ENCODE assay signal across 9 cellular contexts in genomic region chr12:43805857-43806736, GRCh38. TPM values are rescaled to one million over a fixed set of nuclear protein-coding genes. Genes with fewer than 3 reads are reported as not detected.
DNase-seq lines count a peak whose midpoint lies in the region; ATAC-seq, FAIRE-seq and TF ChIP-seq lines count a peak whose summit lies in the region.
"Had no signal": no experiment of that assay in that cellular context is flagged by ENCODE, and none has a peak within 500 bp of the region (broad histone marks: within the 10 kb centered on the region; RNA-seq: fewer than 3 reads in every experiment).

Gene TWF1, minus strand, starts transcription at chr12:43806317. Its CDS starts 72 bp downstream, at chr12:43806245.

- H3K36me3 ChIP-seq in kidney (ENCODE audit: control insufficient read depth in 1 of 2, insufficient read depth in 2 of 2, low read length in 2 of 2), result peaks cover 0 to 4% of the 10 kb centered on the region in 2 donors

- peak; percentile 95 for DNase-seq in AG08396 (ENCODE audit: low spot score)
- DNase-seq in NCI-H2227 treated with DMSO at 0.1 percent for 48 hours (lab: John Stamatoyannopoulos, UW), result peak; percentile 55
- DNase-seq in central memory CD8-positive, alpha-beta T cell (ENCODE audit: low spot score in 2 of 2), result peak; percentile 75 to 79
- DNase-seq in kidney, result peak; percentile 95
- peak; percentile 92 for DNase-seq in stimulated activated CD4-positive, alpha-beta T cell treated with anti-CD3 and anti-CD28 coated beads, Interleukin-15, amount 100 ng/mL, for 24 hours

- H3K27me3 Mint-ChIP-seq in central memory CD8-positive, alpha-beta T cell, result no peaks in the 10 kb centered on the region

- FAIRE-seq in kidney (lab: Jason Lieb, UNC), result no peak
- FAIRE-seq: endometrium had no signal

- intact Hi-C loops in kidney (cut with DNase I), result no loop called here

- H3K27ac ChIP-seq in kidney (ENCODE audit: low read depth in 2 of 2, low read length in 2 of 2), result peak within 1 kb of the TSS; percentile 96 to 99

- peak; percentile 95 for ATAC-seq in GM18868 (IDR thresholded peaks at IDR 0.05; ENCODE audit: unreplicated experiment)
- ATAC-seq in HG03103 (IDR thresholded peaks at IDR 0.05; ENCODE audit: low read depth, unreplicated experiment), result peak; percentile 92
- peak; percentile 96 to 97 for ATAC-seq in activated CD4-positive, CD25-positive, alpha-beta regulatory T cell treated with anti-CD3 and anti-CD28 coated beads, Interleukin-2, amount 50 U/mL, for 24 hours
- ATAC-seq in central memory CD8-positive, alpha-beta T cell (replicated peaks; ENCODE audit: extremely low read depth, poor library complexity, severe bottlenecking), result peak; percentile 85

- H3K27ac Mint-ChIP-seq in central memory CD8-positive, alpha-beta T cell (ENCODE audit: low read depth), result peak within 1 kb of the TSS; percentile 100

- peak; percentile 34 for TF ChIP-seq CTCF in kidney (IDR thresholded peaks at IDR 0.05; ENCODE audit: borderline replicate concordance, extremely low read depth, insufficient read depth)

- peaks cover 23% of the 10 kb centered on the region for H3K36me3 Mint-ChIP-seq in central memory CD8-positive, alpha-beta T cell (ENCODE audit: insufficient read depth)

- H3K4me1 Mint-ChIP-seq in central memory CD8-positive, alpha-beta T cell, result peaks cover 30% of the 10 kb centered on the region

- H3K9ac ChIP-seq in kidney (ENCODE audit: low read length in 2 of 2), result peak within 1 kb of the TSS; percentile 83 to 91

- H3K4me3 Mint-ChIP-seq in central memory CD8-positive, alpha-beta T cell, result peak within 1 kb of the TSS; percentile 96

- H3K9me3 ChIP-seq in kidney (ENCODE audit: control insufficient read depth in 1 of 2, low read length in 2 of 2), result no peaks in the 10 kb centered on the region

- peak within 1 kb of the TSS; percentile 79 to 96 for H3K4me3 ChIP-seq in kidney (ENCODE audit: low read length in 2 of 2)

- peaks cover 0 to 3% of the 10 kb centered on the region in 2 donors for H3K4me1 ChIP-seq in kidney (ENCODE audit: control insufficient read depth in 1 of 2, insufficient read depth in 1 of 2, low read depth in 1 of 2, low read length in 2 of 2)

- H3K9me3 Mint-ChIP-seq in central memory CD8-positive, alpha-beta T cell, result no peaks in the 10 kb centered on the region

RNA-seq across cellular contexts. Expression of gene TWF1, which starts in this region (rescaled TPM):
- total RNA-seq in kidney, result 75.0 TPM
- 41.0 TPM for polyA plus RNA-seq in kidney (ENCODE audit: insufficient read depth, low read depth, low replicate concordance)

Comparison
In these comparisons a context has a peak if more than half of its experiments do, and no peak if none do; other contexts are left out.
1. Peak in every context shown above with its lines: DNase-seq, ATAC-seq, H3K4me3 ChIP-seq and H3K27ac ChIP-seq.